Comparison of ENCODE assay signal across 8 cellular contexts in genomic region chr2:69830045-69830905, GRCh38. TPM values are rescaled to one million over a fixed set of nuclear protein-coding genes. Genes with fewer than 3 reads are reported as not detected.
A peak's percentile ranks its signal among the peaks of the same experiment; 100 is the strongest.
DNase-seq lines count a peak whose midpoint lies in the region; ATAC-seq and TF ChIP-seq lines count a peak whose summit lies in the region.

No MANE protein-coding gene starts in this region.

- no peaks in the 10 kb centered on the region for H3K9me3 Mint-ChIP-seq in activated naive CD4-positive, alpha-beta T cell treated with anti-CD3 and anti-CD28 coated beads, Interleukin-2, amount 50 U/mL, for 24 hours

- peak overlapping the region in 8 of 10 donors; percentile 83 to 97 (median 94) for H3K27ac ChIP-seq in heart right ventricle
- peak overlapping the region; percentile 98 for H3K27ac ChIP-seq in psoas muscle

- peak overlapping the region; percentile 92 for H3K4me3 Mint-ChIP-seq in activated naive CD4-positive, alpha-beta T cell treated with anti-CD3 and anti-CD28 coated beads, Interleukin-2, amount 50 U/mL, for 24 hours

- peaks cover 6 to 43% (median 30%) of the 10 kb centered on the region in 9 donors for H3K4me1 ChIP-seq in heart right ventricle
- peaks cover 29% of the 10 kb centered on the region for H3K4me1 ChIP-seq in psoas muscle

- no peaks in the 10 kb centered on the region for H3K27me3 ChIP-seq in heart right ventricle
- no peaks in the 10 kb centered on the region for H3K27me3 ChIP-seq in psoas muscle (ENCODE audit: insufficient read depth in 3 of 3, low read length in 2 of 3)

- H3K9me3 ChIP-seq in heart right ventricle (no peaks in the 10 kb centered on the region), psoas muscle (no peaks in the 10 kb centered on the region)

- peaks cover 6% of the 10 kb centered on the region for H3K36me3 Mint-ChIP-seq in activated naive CD4-positive, alpha-beta T cell treated with anti-CD3 and anti-CD28 coated beads, Interleukin-2, amount 50 U/mL, for 24 hours

- H3K4me1 Mint-ChIP-seq in activated naive CD4-positive, alpha-beta T cell treated with anti-CD3 and anti-CD28 coated beads, Interleukin-2, amount 50 U/mL, for 24 hours, result peaks cover 60% of the 10 kb centered on the region

- H3K4me3 ChIP-seq in AG10803 (ENCODE audit: low read length) (peak overlapping the region; percentile 83), heart right ventricle (peak overlapping the region; percentile 62 to 100 (median 96)), psoas muscle (peak overlapping the region; percentile 98)

- H3K27ac Mint-ChIP-seq in activated naive CD4-positive, alpha-beta T cell treated with anti-CD3 and anti-CD28 coated beads, Interleukin-2, amount 50 U/mL, for 24 hours, result peak overlapping the region; percentile 36

- TF ChIP-seq CTCF in AG10803 (conservative IDR thresholded peaks at IDR 0.05; ENCODE audit: low read length) (no peak), heart right ventricle (IDR thresholded peaks at IDR 0.05) (no peak), psoas muscle (IDR thresholded peaks at IDR 0.05) (no peak)

- ATAC-seq in GM19043 (IDR thresholded peaks at IDR 0.05; ENCODE audit: low read depth, unreplicated experiment) (peak; percentile 25), HG03342 (IDR thresholded peaks at IDR 0.05; ENCODE audit: unreplicated experiment) (peak; percentile 20), heart right ventricle (peak; percentile 4 to 66 (median 14)), psoas muscle (peak; percentile 9 to 28 (median 12))

- DNase-seq in AG10803 (ENCODE audit: low read depth), result peak; percentile 18
- DNase-seq in RPMI8226, result peak; percentile 62
- DNase-seq in heart right ventricle, result peak in 1 of 2 donors; percentile 8
- peak; percentile 30 to 65 for DNase-seq in psoas muscle
- DNase-seq in DMS114 treated with DMSO at 0.1 percent for 48 hours (lab: John Stamatoyannopoulos, UW; ENCODE audit: unreplicated experiment), result no peak

- H3K27me3 Mint-ChIP-seq in activated naive CD4-positive, alpha-beta T cell treated with anti-CD3 and anti-CD28 coated beads, Interleukin-2, amount 50 U/mL, for 24 hours, result no peaks in the 10 kb centered on the region

- intact Hi-C loops in heart right ventricle (cut with DNase I), result no loop called here
- intact Hi-C loops in psoas muscle (cut with DNase I), result no loop called here

- 2% methylated on average over 45 of the region's 45 CpGs for WGBS in heart right ventricle, 2 donors
- 2% methylated on average over 43 to 45 of the region's 45 CpGs for WGBS in psoas muscle, 3 donors

- H3K36me3 ChIP-seq in heart right ventricle, result peaks cover 0 to 9% (median 0%) of the 10 kb centered on the region in 9 donors
- H3K36me3 ChIP-seq in psoas muscle (ENCODE audit: insufficient read depth in 1 of 2, low read depth in 1 of 2), result peaks cover 0 to 4% of the 10 kb centered on the region in 2 donors

RNA-seq across cellular contexts. Expression of gene GMCL1, which starts 0.8 kb away (rescaled TPM):
- total RNA-seq in heart right ventricle, result 1 to 10 TPM; 4.3 to 8.0 (median 5.1) TPM
- 1 to 10 TPM; 2.9 to 3.3 TPM for polyA plus RNA-seq in heart right ventricle
- total RNA-seq in psoas muscle, result 1 to 10 TPM; 3.0 to 4.1 (median 3.1) TPM
- polyA plus RNA-seq in psoas muscle, result 1 to 10 TPM; 1.3 to 2.9 (median 2.0) TPM
